In the genomic region with DNA sequence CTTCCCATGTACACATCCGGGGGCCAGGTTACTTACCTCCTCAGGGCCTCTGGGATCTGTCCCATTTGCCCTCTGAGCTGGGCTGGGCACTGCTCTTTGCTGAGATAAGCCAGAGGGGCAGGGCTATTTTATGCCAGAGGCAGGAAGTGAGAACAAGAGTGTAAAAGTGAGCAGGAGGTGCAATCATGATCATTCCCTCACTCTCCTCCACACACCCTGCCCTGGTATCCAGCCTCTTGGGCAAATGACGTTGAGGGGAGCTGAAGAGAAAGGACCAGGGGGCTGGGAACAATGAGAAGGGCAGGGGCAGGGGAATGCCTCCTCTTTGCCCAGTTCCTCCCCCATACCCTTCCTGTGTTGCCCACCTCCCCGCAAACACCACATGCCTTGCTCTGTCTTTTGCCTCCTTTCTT, we compare ENCODE assay signal across 8 cellular contexts. TPM values are rescaled to one million over a fixed set of nuclear protein-coding genes. Genes with fewer than 3 reads are reported as not detected.
A peak's percentile ranks its signal among the peaks of the same experiment; 100 is the strongest.
DNase-seq lines count a peak whose midpoint lies in the region; ATAC-seq and TF ChIP-seq lines count a peak whose summit lies in the region.

No MANE protein-coding gene starts in this region.

- no peak for ATAC-seq in GM18520 (IDR thresholded peaks at IDR 0.05; ENCODE audit: unreplicated experiment)

- POLR2A ChIA-PET in RWPE1 (lab: Yijun Ruan, JAX; ENCODE audit: low non-redundant PET), result no interaction called here

- no peaks in the 10 kb centered on the region for H3K36me3 Mint-ChIP-seq in endothelial cell (ENCODE audit: low read depth, unreplicated experiment)

- no peak overlapping the region for H3K14ac ChIP-seq in neuronal stem cell (ENCODE audit: low read length)

- no peaks in the 10 kb centered on the region for H3K9me3 ChIP-seq in neuronal stem cell (replicated peaks in 1 of 2; ENCODE audit: control insufficient read depth in 2 of 2, insufficient read depth in 1 of 2, low read depth in 1 of 2, low read length in 2 of 2)

- no peak overlapping the region for H3K4ac ChIP-seq in neuronal stem cell (ENCODE audit: low read length)

- TF ChIP-seq CTCF in GM12875 (IDR thresholded peaks at IDR 0.05; ENCODE audit: borderline replicate concordance, insufficient read depth, low read depth, low read length) (no peak), RWPE1 (conservative IDR thresholded peaks at IDR 0.05; ENCODE audit: low read depth) (no peak), endothelial cell (IDR thresholded peaks at IDR 0.05; ENCODE audit: unreplicated experiment) (no peak)

- H3K4me3 ChIP-seq in GM12875 (ENCODE audit: low read depth, low read length) (peak overlapping the region; percentile 41), neuronal stem cell (ENCODE audit: low read length in 2 of 2) (no peak overlapping the region)

- H3K9me3 Mint-ChIP-seq in endothelial cell (ENCODE audit: unreplicated experiment), result no peaks in the 10 kb centered on the region

- H2BK5ac ChIP-seq in neuronal stem cell (ENCODE audit: low read length), result no peak overlapping the region

- H4K91ac ChIP-seq in neuronal stem cell (ENCODE audit: low read depth, low read length, poor library complexity), result no peak overlapping the region

- H3K79me1 ChIP-seq in neuronal stem cell (ENCODE audit: low read depth, low read length), result no peaks in the 10 kb centered on the region

- no peak overlapping the region for H4K8ac ChIP-seq in neuronal stem cell (ENCODE audit: low read depth, low read length)

- DNase-seq in RWPE1 (ENCODE audit: low spot score) (no peak), endothelial cell (ENCODE audit: low spot score) (no peak), neuronal stem cell (ENCODE audit: low spot score) (no peak), NCI-H510A (lab: John Stamatoyannopoulos, UW) (no peak), NCI-H1105 treated with DMSO at 0.1 percent for 48 hours (lab: John Stamatoyannopoulos, UW) (no peak)
- no peak for DNase-seq in stimulated activated CD4-positive, alpha-beta T cell treated with anti-CD3 and anti-CD28 coated beads, Interleukin-12 subunit alpha, Interleukin-12 subunit beta, amount 100 ng/mL, for 4 hours

- no peak overlapping the region for H3K23ac ChIP-seq in neuronal stem cell (ENCODE audit: low read depth, low read length, poor library complexity)

- CTCF ChIA-PET in RWPE1 (lab: Yijun Ruan, JAX), result no interaction called here

- no peak overlapping the region for H3K18ac ChIP-seq in neuronal stem cell (ENCODE audit: low read length)

- H3K4me3 Mint-ChIP-seq in endothelial cell (ENCODE audit: unreplicated experiment), result no peak overlapping the region

- WGBS in neuronal stem cell (ENCODE audit: extremely low coverage in 2 of 2, insufficient read length in 2 of 2, insufficient replicate concordance in 1 of 2), 2 donors, result no CpG with 5 or more reads among the region's 3 CpGs

- H2BK120ac ChIP-seq in neuronal stem cell (ENCODE audit: low read depth, low read length), result no peak overlapping the region

- H3K27ac ChIP-seq in RWPE1 (peak overlapping the region; percentile 94), neuronal stem cell (replicated peaks; ENCODE audit: low read length) (no peak overlapping the region)

- peak overlapping the region; percentile 83 for H3K27ac Mint-ChIP-seq in endothelial cell (ENCODE audit: unreplicated experiment)

- no peak overlapping the region for H3K4me2 ChIP-seq in neuronal stem cell (ENCODE audit: insufficient read depth, low read length, poor library complexity, severe bottlenecking)

- H2AFZ ChIP-seq in neuronal stem cell (ENCODE audit: low read length), result peak overlapping the region; percentile 43

- no peaks in the 10 kb centered on the region for H3K27me3 ChIP-seq in neuronal stem cell (ENCODE audit: control insufficient read depth in 3 of 3, insufficient read depth in 3 of 3, low read depth in 1 of 3, low read length in 3 of 3)

- no peak overlapping the region for H2AK5ac ChIP-seq in neuronal stem cell (ENCODE audit: low read depth, low read length)

- H2BK15ac ChIP-seq in neuronal stem cell (ENCODE audit: low read length), result no peak overlapping the region

- no peaks in the 10 kb centered on the region for H3K36me3 ChIP-seq in neuronal stem cell (replicated peaks in 1 of 2; ENCODE audit: control insufficient read depth in 2 of 2, insufficient read depth in 2 of 2, low read length in 2 of 2)

- peaks cover 53% of the 10 kb centered on the region for H3K4me1 Mint-ChIP-seq in endothelial cell (ENCODE audit: unreplicated experiment)

- H3K9ac ChIP-seq in neuronal stem cell (ENCODE audit: low read depth, low read length, poor library complexity), result no peak overlapping the region

- no peaks in the 10 kb centered on the region for H3K27me3 Mint-ChIP-seq in endothelial cell (ENCODE audit: unreplicated experiment)

- peaks cover 7 to 20% of the 10 kb centered on the region in 2 donors for H3K4me1 ChIP-seq in neuronal stem cell (ENCODE audit: control insufficient read depth in 2 of 2, insufficient read depth in 1 of 2, low read depth in 1 of 2, low read length in 2 of 2)

- H2BK12ac ChIP-seq in neuronal stem cell (ENCODE audit: low read length), result no peak overlapping the region

RNA-seq across cellular contexts. Expression of gene LPAR5, which starts 4.2 kb away (rescaled TPM):
- 2.7 TPM for total RNA-seq in endothelial cell (ENCODE audit: unreplicated experiment)
- polyA plus RNA-seq in neuronal stem cell (2013, experiment 1 of 2), result 0.17 TPM
- 0.11 TPM for polyA plus RNA-seq in neuronal stem cell (2013, experiment 2 of 2)

RNA-seq across cellular contexts. Expression of gene ACRBP, which starts 15.7 kb away (rescaled TPM):
- 19.3 TPM for total RNA-seq in endothelial cell (ENCODE audit: unreplicated experiment)
- 3.4 TPM for polyA plus RNA-seq in neuronal stem cell (2013, experiment 1 of 2)
- polyA plus RNA-seq in neuronal stem cell (2013, experiment 2 of 2), result 2.5 TPM

RNA-seq across cellular contexts. Expression of gene CHD4, which starts 24.4 kb away (rescaled TPM):
- 334 TPM for total RNA-seq in endothelial cell (ENCODE audit: unreplicated experiment)
- polyA plus RNA-seq in neuronal stem cell (2013, experiment 1 of 2), result 187 TPM
- polyA plus RNA-seq in neuronal stem cell (2013, experiment 2 of 2), result 185 TPM

RNA-seq across cellular contexts. Expression of gene ING4, which starts 31.4 kb away (rescaled TPM):
- total RNA-seq in endothelial cell (ENCODE audit: unreplicated experiment), result 41.3 TPM
- polyA plus RNA-seq in neuronal stem cell (2013, experiment 1 of 2), result 81.5 TPM
- polyA plus RNA-seq in neuronal stem cell (2013, experiment 2 of 2), result 78.5 TPM

RNA-seq across cellular contexts. Expression of gene ZNF384, which starts 57.6 kb away (rescaled TPM):
- 85.2 TPM for total RNA-seq in endothelial cell (ENCODE audit: unreplicated experiment)
- 57.1 TPM for polyA plus RNA-seq in neuronal stem cell (2013, experiment 1 of 2)
- polyA plus RNA-seq in neuronal stem cell (2013, experiment 2 of 2), result 53.1 TPM
